16 cellular contexts compared by ENCODE assay signal in the genomic region with DNA sequence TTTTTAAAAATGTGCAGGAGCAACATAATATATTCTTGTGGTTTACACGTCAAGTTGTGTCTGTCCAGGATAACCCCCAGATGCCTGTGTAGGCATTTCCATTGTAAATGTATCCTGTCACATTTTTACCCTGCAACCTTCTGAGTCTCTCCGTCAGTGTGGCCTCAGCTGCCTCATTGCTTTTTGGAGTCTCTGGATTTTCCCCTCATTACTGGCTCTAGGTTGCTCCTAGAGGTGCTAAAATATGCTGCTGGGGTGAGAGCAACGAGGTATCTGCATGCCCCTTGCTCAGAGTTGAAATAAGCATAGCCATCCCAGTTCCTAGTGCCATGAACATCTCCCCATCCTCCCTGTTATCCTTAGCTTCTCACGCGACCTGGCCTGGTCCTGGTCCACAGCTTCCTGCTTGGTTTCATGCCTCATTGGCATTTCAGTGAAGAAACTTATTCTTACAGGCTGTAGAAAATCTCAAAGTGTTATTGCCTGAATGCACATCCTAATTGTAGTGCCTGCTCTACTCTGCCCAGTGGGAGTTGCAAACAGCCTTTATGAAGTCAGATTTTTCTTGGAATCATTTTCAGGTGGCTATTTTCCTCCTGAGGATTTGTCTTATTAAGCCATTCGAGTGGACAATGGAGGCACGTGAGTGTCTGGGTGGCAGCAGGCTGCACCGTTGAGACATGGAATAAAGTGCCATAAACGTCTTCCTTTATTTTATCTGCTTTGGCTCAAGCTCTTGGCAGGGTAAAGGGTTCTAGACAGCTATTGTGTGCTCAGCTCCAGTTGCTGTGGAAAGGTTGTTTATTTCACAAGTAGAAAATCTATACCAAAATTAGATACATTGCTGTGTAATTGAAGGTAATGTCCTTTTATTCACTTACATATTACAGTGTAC. TPM values are rescaled to one million over a fixed set of nuclear protein-coding genes. Genes with fewer than 3 reads are reported as not detected.
DNase-seq lines count a peak whose midpoint lies in the region; ATAC-seq and TF ChIP-seq lines count a peak whose summit lies in the region.
"Had no signal": no experiment of that assay in that cellular context is flagged by ENCODE, and none has a peak within 500 bp of the region (broad histone marks: within the 10 kb centered on the region; RNA-seq: fewer than 3 reads in every experiment).

No MANE protein-coding gene starts in this region.

- H3K36me3 ChIP-seq in CD4-positive, CD25-positive, alpha-beta regulatory T cell (ENCODE audit: control insufficient read depth, insufficient read depth, low read length): peaks cover 43% of the 10 kb centered on the region
- H3K36me3 ChIP-seq in mesenchymal stem cell (ENCODE audit: control insufficient read depth in 1 of 2, insufficient read depth in 2 of 2, low read depth in 1 of 2, low read length in 2 of 2) (peaks cover 0 to 37% of the 10 kb centered on the region in 2 experiments), transverse colon (peaks cover 0 to 42% (median 14%) of the 10 kb centered on the region in 4 donors), ovary (no peaks in the 10 kb centered on the region)
- H3K36me3 ChIP-seq: brain microvascular endothelial cell had no signal

- H2BK12ac ChIP-seq in mesenchymal stem cell (ENCODE audit: low read length in 2 of 2): no peak overlapping the region

- peak overlapping the region; percentile 77 to 99 (median 96) for H3K27ac Mint-ChIP-seq in CD4-positive, CD25-positive, alpha-beta regulatory T cell
- peak overlapping the region; percentile 94 for H3K27ac Mint-ChIP-seq in activated naive CD8-positive, alpha-beta T cell treated with anti-CD3 and anti-CD28 coated beads, Interleukin-2, amount 50 U/mL, for 24 hours
- H3K27ac Mint-ChIP-seq: B cell had no signal

- intact Hi-C loops in transverse colon (cut with DNase I; ENCODE audit: low total_unique reads): no loop called here
- intact Hi-C loops in ovary (cut with DNase I): loop anchor here in 1 of 4 donors (10.0 kb wide), 1 partner anchor 217 kb away; the partner anchor contains the start of gene RFTN1

- no peak overlapping the region for H2BK15ac ChIP-seq in mesenchymal stem cell (ENCODE audit: low read depth, poor library complexity, severe bottlenecking)

- no peak for TF ChIP-seq EP300 in transverse colon (IDR thresholded peaks at IDR 0.05; ENCODE audit: low read depth)
- TF ChIP-seq EP300 in ovary (IDR thresholded peaks at IDR 0.05): no peak

- H3K4me1 Mint-ChIP-seq in CD4-positive, CD25-positive, alpha-beta regulatory T cell: peaks cover 39 to 97% (median 70%) of the 10 kb centered on the region in 4 donors
- peaks cover 99% of the 10 kb centered on the region for H3K4me1 Mint-ChIP-seq in activated naive CD8-positive, alpha-beta T cell treated with anti-CD3 and anti-CD28 coated beads, Interleukin-2, amount 50 U/mL, for 24 hours

- H3K9me3 ChIP-seq in CD4-positive, CD25-positive, alpha-beta regulatory T cell (ENCODE audit: control insufficient read depth in 2 of 2, low read length in 2 of 2): peaks cover 0 to 8% of the 10 kb centered on the region in 2 experiments
- H3K9me3 ChIP-seq in mesenchymal stem cell (ENCODE audit: control insufficient read depth, low read length) (peaks cover 13% of the 10 kb centered on the region), transverse colon (peaks cover 0 to 6% of the 10 kb centered on the region in 2 donors), ovary (no peaks in the 10 kb centered on the region)
- H3K9me3 ChIP-seq: suprapubic skin had no signal

- H3K9me3 Mint-ChIP-seq in CD4-positive, CD25-positive, alpha-beta regulatory T cell: peaks cover 0 to 8% (median 0%) of the 10 kb centered on the region in 7 donors
- H3K9me3 Mint-ChIP-seq in activated naive CD8-positive, alpha-beta T cell treated with anti-CD3 and anti-CD28 coated beads, Interleukin-2, amount 50 U/mL, for 24 hours: peaks cover 7% of the 10 kb centered on the region

- H3K27me3 ChIP-seq in CD4-positive, CD25-positive, alpha-beta regulatory T cell (ENCODE audit: control insufficient read depth, insufficient read depth, low read length): no peaks in the 10 kb centered on the region
- H3K27me3 ChIP-seq in mesenchymal stem cell (ENCODE audit: control insufficient read depth in 1 of 2, insufficient read depth in 1 of 2, low read length in 2 of 2) (no peaks in the 10 kb centered on the region), transverse colon (no peaks in the 10 kb centered on the region), ovary (no peaks in the 10 kb centered on the region)
- H3K27me3 ChIP-seq: brain microvascular endothelial cell, suprapubic skin had no signal

- H2AK5ac ChIP-seq in mesenchymal stem cell (ENCODE audit: low read length, severe bottlenecking): no peak overlapping the region

- H3K4me1 ChIP-seq in CD4-positive, CD25-positive, alpha-beta regulatory T cell (ENCODE audit: control insufficient read depth, insufficient read depth, low read length, poor library complexity, severe bottlenecking): peaks cover 79% of the 10 kb centered on the region
- H3K4me1 ChIP-seq in mesenchymal stem cell (ENCODE audit: control insufficient read depth, insufficient read depth, low read depth, low read length): peaks cover 3% of the 10 kb centered on the region
- no peaks in the 10 kb centered on the region for H3K4me1 ChIP-seq in transverse colon
- no peaks in the 10 kb centered on the region for H3K4me1 ChIP-seq in ovary (ENCODE audit: insufficient read depth)
- H3K4me1 ChIP-seq: parathyroid adenoma had no signal

- WGBS in mesenchymal stem cell: 93% methylated on average over 9 of the region's 9 CpGs
- WGBS in transverse colon (ENCODE audit: low coverage in 1 of 2), 2 donors: 71 to 93% methylated on average over 5 to 9 of the region's 9 CpGs
- 73 to 74% (median 73%) methylated on average over 9 of the region's 9 CpGs for WGBS in ovary, 3 donors

- no peak for ATAC-seq in CD4-positive, CD25-positive, alpha-beta regulatory T cell (ENCODE audit: low read depth in 2 of 2)
- no peak for ATAC-seq in activated naive CD8-positive, alpha-beta T cell treated with anti-CD3 and anti-CD28 coated beads, Interleukin-2, amount 50 U/mL, for 24 hours
- no peak for ATAC-seq in GM21825 (IDR thresholded peaks at IDR 0.05; ENCODE audit: unreplicated experiment)

- H4K8ac ChIP-seq in mesenchymal stem cell (ENCODE audit: low read length): no peak overlapping the region

- H2AFZ ChIP-seq in mesenchymal stem cell (ENCODE audit: low read depth, low read length): no peak overlapping the region
- H2AFZ ChIP-seq: parathyroid adenoma had no signal

- H2BK120ac ChIP-seq in mesenchymal stem cell (ENCODE audit: low read depth, low read length): no peak overlapping the region

- peak overlapping the region; percentile 8 for H3K9ac ChIP-seq in mesenchymal stem cell (ENCODE audit: low read length)
- H3K9ac ChIP-seq: parathyroid adenoma had no signal

- no peak overlapping the region for H3K14ac ChIP-seq in mesenchymal stem cell (ENCODE audit: low read length in 2 of 2)

- peaks cover 71% of the 10 kb centered on the region for H3K36me3 Mint-ChIP-seq in CD4-positive, CD25-positive, alpha-beta regulatory T cell
- H3K36me3 Mint-ChIP-seq in activated naive CD8-positive, alpha-beta T cell treated with anti-CD3 and anti-CD28 coated beads, Interleukin-2, amount 50 U/mL, for 24 hours (ENCODE audit: low read depth): peaks cover 74% of the 10 kb centered on the region

- H3K79me1 ChIP-seq in mesenchymal stem cell (replicated peaks; ENCODE audit: low read length, poor library complexity, severe bottlenecking): peaks cover 1% of the 10 kb centered on the region

- H3K18ac ChIP-seq in mesenchymal stem cell (ENCODE audit: low read depth in 1 of 2, low read length in 2 of 2): no peak overlapping the region

- no peak overlapping the region for H3K23ac ChIP-seq in mesenchymal stem cell (ENCODE audit: low read length in 2 of 2)

- peak overlapping the region; percentile 20 to 70 (median 46) for H3K4me3 Mint-ChIP-seq in CD4-positive, CD25-positive, alpha-beta regulatory T cell
- peak overlapping the region; percentile 44 for H3K4me3 Mint-ChIP-seq in activated naive CD8-positive, alpha-beta T cell treated with anti-CD3 and anti-CD28 coated beads, Interleukin-2, amount 50 U/mL, for 24 hours
- H3K4me3 Mint-ChIP-seq: B cell had no signal

- no peaks in the 10 kb centered on the region for H3K27me3 Mint-ChIP-seq in CD4-positive, CD25-positive, alpha-beta regulatory T cell
- H3K27me3 Mint-ChIP-seq in activated naive CD8-positive, alpha-beta T cell treated with anti-CD3 and anti-CD28 coated beads, Interleukin-2, amount 50 U/mL, for 24 hours: no peaks in the 10 kb centered on the region
- H3K27me3 Mint-ChIP-seq: B cell had no signal

- in situ Hi-C loops in transverse colon (cut with MboI; ENCODE audit: low pct_ligation_motif_present in 1 of 4, low pct_unique_long_range_greater_than_20kb in 1 of 4, low sequenced_read_pairs in 3 of 4): no loop called here

- no peak overlapping the region for H2BK5ac ChIP-seq in mesenchymal stem cell (ENCODE audit: low read depth, low read length, poor library complexity, severe bottlenecking)

- TF ChIP-seq CTCF in transverse colon (IDR thresholded peaks at IDR 0.05) (no peak), ovary (IDR thresholded peaks at IDR 0.05) (no peak)

- peak overlapping the region; percentile 81 for H3K27ac ChIP-seq in CD4-positive, CD25-positive, alpha-beta regulatory T cell (ENCODE audit: insufficient read depth, low read length, poor library complexity, severe bottlenecking)
- no peak overlapping the region for H3K27ac ChIP-seq in mesenchymal stem cell (ENCODE audit: low read length, poor library complexity, severe bottlenecking)
- H3K27ac ChIP-seq in transverse colon: peak overlapping the region in 2 of 4 donors; percentile 0 to 6
- no peak overlapping the region for H3K27ac ChIP-seq in ovary
- H3K27ac ChIP-seq: brain microvascular endothelial cell, parathyroid adenoma, suprapubic skin had no signal

- TF ChIP-seq POLR2A in transverse colon (IDR thresholded peaks at IDR 0.05) (no peak), ovary (IDR thresholded peaks at IDR 0.05) (no peak)

- H3K4ac ChIP-seq in mesenchymal stem cell (ENCODE audit: low read depth in 1 of 2, low read length in 2 of 2): no peak overlapping the region

- peak overlapping the region; percentile 92 for H3K4me3 ChIP-seq in CD4-positive, CD25-positive, alpha-beta regulatory T cell (ENCODE audit: low read depth, low read length)
- H3K4me3 ChIP-seq in mesenchymal stem cell (ENCODE audit: insufficient read depth in 1 of 2, low read depth in 1 of 2, low read length in 2 of 2) (no peak overlapping the region), transverse colon (no peak overlapping the region), ovary (no peak overlapping the region)
- H3K4me3 ChIP-seq: suprapubic skin had no signal

- no peak overlapping the region for H3K4me2 ChIP-seq in mesenchymal stem cell (ENCODE audit: low read length, poor library complexity, severe bottlenecking)

- no peak overlapping the region for H4K91ac ChIP-seq in mesenchymal stem cell (ENCODE audit: low read length)

- DNase-seq in CD4-positive, CD25-positive, alpha-beta regulatory T cell: no peak
- peak; percentile 69 for DNase-seq in DMS79 (lab: John Stamatoyannopoulos, UW)
- no peak for DNase-seq in activated naive CD8-positive, alpha-beta T cell treated with anti-CD3 and anti-CD28 coated beads, Interleukin-2, amount 50 U/mL, for 24 hours
- no peak for DNase-seq in mesenchymal stem cell
- DNase-seq in transverse colon: no peak
- DNase-seq in ovary: no peak
- DNase-seq: brain microvascular endothelial cell; effector CD8-positive, alpha-beta T cell; foreskin fibroblast; NCI-H1436; NCI-H510A; stimulated activated CD4-positive, alpha-beta T cell treated with anti-CD3 and anti-CD28 coated beads, Interleukin-12 subunit alpha, Interleukin-12 subunit beta, amount 100 ng/mL, for 4 hours had no signal

RNA-seq across cellular contexts. Expression of gene OXNAD1, which starts 33.2 kb away (rescaled TPM):
- total RNA-seq in CD4-positive, CD25-positive, alpha-beta regulatory T cell: 109 TPM
- 10 to 100 TPM; 31.1 to 67.1 (median 50.4) TPM for polyA plus RNA-seq in CD4-positive, CD25-positive, alpha-beta regulatory T cell
- 4.5 TPM for polyA plus RNA-seq in mesenchymal stem cell (2013, experiment 1 of 2)
- 3.8 TPM for polyA plus RNA-seq in mesenchymal stem cell (2013, experiment 2 of 2)
- total RNA-seq in transverse colon (10 to 100 TPM; 20.6 to 91.1 (median 40.0) TPM), ovary (10 to 100 TPM in 6 of 7 donors, 1 to 10 TPM in 1; 7.9 to 16.3 (median 12.4) TPM)
- 1 to 10 TPM; 4.0 to 8.9 TPM for polyA plus RNA-seq in ovary

RNA-seq across cellular contexts. Expression of gene DPH3, which starts 33.5 kb away (rescaled TPM):
- total RNA-seq in CD4-positive, CD25-positive, alpha-beta regulatory T cell: 20.0 TPM
- 10 to 100 TPM; 19.6 to 30.0 (median 22.5) TPM for polyA plus RNA-seq in CD4-positive, CD25-positive, alpha-beta regulatory T cell
- 38.5 TPM for polyA plus RNA-seq in mesenchymal stem cell (2013, experiment 1 of 2)
- polyA plus RNA-seq in mesenchymal stem cell (2013, experiment 2 of 2): 40.8 TPM
- total RNA-seq in transverse colon (10 to 100 TPM in 3 of 4 donors, 1 to 10 TPM in 1; 5.0 to 22.4 (median 12.4) TPM), ovary (10 to 100 TPM; 10.8 to 28.3 (median 15.5) TPM)
- polyA plus RNA-seq in ovary: 10 to 100 TPM in 1 of 2 donors, 1 to 10 TPM in 1; 7.4 to 12.4 TPM
